17 cellular contexts compared by ENCODE assay signal in the genomic region with DNA sequence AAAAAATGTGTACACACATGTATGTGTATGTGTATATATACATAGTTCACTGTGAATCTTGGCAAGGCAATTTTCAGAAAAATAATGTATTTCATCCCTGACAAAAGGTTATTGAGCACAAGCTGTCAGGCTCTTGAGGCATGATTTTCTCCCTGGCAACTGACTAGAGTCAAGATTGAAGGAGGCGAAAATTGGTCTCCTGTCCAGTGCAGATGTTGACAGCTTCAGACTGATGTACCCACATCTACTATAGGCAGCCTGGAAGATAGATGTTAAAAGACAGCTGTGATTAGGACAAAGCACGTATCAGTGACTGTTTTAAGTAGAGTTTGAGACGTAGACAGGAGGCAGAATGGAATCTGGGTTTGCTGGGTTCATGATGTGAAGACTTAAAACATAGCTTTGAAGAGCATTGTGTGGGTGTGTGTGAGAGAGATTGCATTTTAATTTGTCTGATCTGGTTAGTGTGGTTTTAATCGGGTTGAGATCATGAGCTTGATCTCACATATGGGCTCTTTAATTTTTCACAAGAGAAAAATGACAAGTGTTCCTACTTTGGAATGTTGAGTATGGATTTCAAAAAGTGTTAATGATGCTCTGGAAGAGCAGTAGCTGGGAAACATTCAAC. TPM values are rescaled to one million over a fixed set of nuclear protein-coding genes. Genes with fewer than 3 reads are reported as not detected.
A peak's percentile ranks its signal among the peaks of the same experiment; 100 is the strongest.
DNase-seq lines count a peak whose midpoint lies in the region; ATAC-seq and TF ChIP-seq lines count a peak whose summit lies in the region.
"Had no signal": no experiment of that assay in that cellular context is flagged by ENCODE, and none has a peak within 500 bp of the region (broad histone marks: within the 10 kb centered on the region; RNA-seq: fewer than 3 reads in every experiment).

No MANE protein-coding gene starts in this region.

- peaks cover 43% of the 10 kb centered on the region for H3K4me1 Mint-ChIP-seq in Calu3 (ENCODE audit: low read depth, unreplicated experiment)
- peaks cover 31% of the 10 kb centered on the region for H3K4me1 Mint-ChIP-seq in activated T-helper 2 cell treated with anti-CD3 and anti-CD28 coated beads, Interferon-gamma antibody, Interleukin-2, Interleukin-4, amounts not matched to agents 10 μg/mL and 5 μg/mL and 100 μg/mL, durations not matched to agents 14 hours and 24 hours and 36 hours (ENCODE audit: low read depth)
- peaks cover 56% of the 10 kb centered on the region for H3K4me1 Mint-ChIP-seq in nephron progenitor cell

- H3K9me3 Mint-ChIP-seq in Calu3 (ENCODE audit: low read depth, unreplicated experiment) (no peaks in the 10 kb centered on the region), nephron progenitor cell (no peaks in the 10 kb centered on the region)
- H3K9me3 Mint-ChIP-seq in activated T-helper 2 cell treated with anti-CD3 and anti-CD28 coated beads, Interferon-gamma antibody, Interleukin-2, Interleukin-4, amounts not matched to agents 10 μg/mL and 5 μg/mL and 100 μg/mL, durations not matched to agents 14 hours and 24 hours and 36 hours, result no peaks in the 10 kb centered on the region
- H3K9me3 Mint-ChIP-seq: activated T-helper 1 cell treated with anti-CD3 and anti-CD28 coated beads, Interleukin-12 subunit alpha, Interleukin-12 subunit beta, Interleukin-2, Interleukin-4 antibody, amounts not matched to agents 30 ng/mL and 10 ng/mL and 1 ng/mL, durations not matched to agents 14 hours and 24 hours and 36 hours had no signal

- H3K4me3 Mint-ChIP-seq in Calu3 (ENCODE audit: low read depth, unreplicated experiment), result no peak overlapping the region
- H3K4me3 Mint-ChIP-seq in activated T-helper 2 cell treated with anti-CD3 and anti-CD28 coated beads, Interferon-gamma antibody, Interleukin-2, Interleukin-4, amounts not matched to agents 10 μg/mL and 5 μg/mL and 100 μg/mL, durations not matched to agents 14 hours and 24 hours and 36 hours (ENCODE audit: low read depth), result no peak overlapping the region
- no peak overlapping the region for H3K4me3 Mint-ChIP-seq in nephron progenitor cell
- H3K4me3 Mint-ChIP-seq: activated T-helper 1 cell treated with anti-CD3 and anti-CD28 coated beads, Interleukin-12 subunit alpha, Interleukin-12 subunit beta, Interleukin-2, Interleukin-4 antibody, amounts not matched to agents 30 ng/mL and 10 ng/mL and 1 ng/mL, durations not matched to agents 14 hours and 24 hours and 36 hours had no signal

- ATAC-seq in HG03432 (IDR thresholded peaks at IDR 0.05; ENCODE audit: unreplicated experiment), result no peak
- ATAC-seq: Panc1 had no signal

- peak; percentile 30 for DNase-seq in AG10803 (ENCODE audit: low read depth)
- no peak for DNase-seq in Calu3
- no peak for DNase-seq in activated T-helper 2 cell treated with anti-CD3 and anti-CD28 coated beads, Interferon-gamma antibody, Interleukin-2, Interleukin-4, amounts not matched to agents 10 μg/mL and 5 μg/mL and 100 μg/mL, durations not matched to agents 14 hours and 24 hours and 36 hours (ENCODE audit: low spot score)
- DNase-seq in nephron progenitor cell, result no peak
- DNase-seq in D341Med (ENCODE audit: low spot score), result no peak
- DNase-seq in sigmoid colon, result no peak
- DNase-seq: amygdala; cerebellar nuclear complex; kidney glomerular epithelial cell; NCI-H1105; NCI-H2107; NCI-H748 treated with DMSO at 0.1 percent for 48 hours; stimulated activated CD4-positive, alpha-beta T cell treated with anti-CD3 and anti-CD28 coated beads, Interleukin-2, amount 100 ng/mL, for 48 hours had no signal

- H3K27ac ChIP-seq in sigmoid colon, result no peak overlapping the region
- H3K27ac ChIP-seq: suprapubic skin had no signal

- 64 to 82% methylated on average over 4 of the region's 4 CpGs for WGBS in sigmoid colon, 2 donors

- no peak overlapping the region for H3K4me3 ChIP-seq in AG10803 (ENCODE audit: low read length)
- H3K4me3 ChIP-seq in sigmoid colon, result no peak overlapping the region
- H3K4me3 ChIP-seq: suprapubic skin had no signal

- H3K9me3 ChIP-seq in sigmoid colon, result no peaks in the 10 kb centered on the region
- H3K9me3 ChIP-seq: suprapubic skin had no signal

- CTCF ChIA-PET in Calu3 (lab: Charles Lee), result interaction anchor here (0.6 kb wide), 1 partner anchor 125 kb away, joined by 4 read pairs; no protein-coding TSS in a partner anchor

- peaks cover 0 to 75% (median 55%) of the 10 kb centered on the region in 4 donors for H3K4me1 ChIP-seq in sigmoid colon

- no peak for TF ChIP-seq POLR2A in sigmoid colon (IDR thresholded peaks at IDR 0.05)

- intact Hi-C loops in Calu3 (cut with micrococcal nuclease; ENCODE audit: unreplicated experiment) (no loop called here), sigmoid colon (cut with DNase I) (no loop called here)
- intact Hi-C loops in activated T-helper 2 cell treated with anti-CD3 and anti-CD28 coated beads, Interferon-gamma antibody, Interleukin-2, Interleukin-4, amounts not matched to agents 10 μg/mL and 5 μg/mL and 100 μg/mL, durations not matched to agents 14 hours and 24 hours and 36 hours (cut with micrococcal nuclease), result loop anchor here (5.0 kb wide), 3 partner anchors 55 to 470 kb away; no protein-coding TSS in a partner anchor

- TF ChIP-seq EP300 in sigmoid colon (IDR thresholded peaks at IDR 0.05), result no peak

- no peaks in the 10 kb centered on the region for H3K27me3 ChIP-seq in sigmoid colon
- H3K27me3 ChIP-seq: suprapubic skin had no signal

- TF ChIP-seq CTCF in AG10803 (conservative IDR thresholded peaks at IDR 0.05; ENCODE audit: low read length), result no peak
- no peak for TF ChIP-seq CTCF in Calu3 (IDR thresholded peaks at IDR 0.05; ENCODE audit: unreplicated experiment)
- TF ChIP-seq CTCF in nephron progenitor cell (IDR thresholded peaks at IDR 0.05), result no peak
- TF ChIP-seq CTCF in sigmoid colon (IDR thresholded peaks at IDR 0.05), result no peak

- no TSS peak for BruUV-seq in Calu3 (replicated peaks; lab: Mats Ljungman, UMichigan)

- H3K36me3 Mint-ChIP-seq in Calu3 (ENCODE audit: insufficient read depth, unreplicated experiment), result peaks cover 49% of the 10 kb centered on the region
- peaks cover 16% of the 10 kb centered on the region for H3K36me3 Mint-ChIP-seq in activated T-helper 2 cell treated with anti-CD3 and anti-CD28 coated beads, Interferon-gamma antibody, Interleukin-2, Interleukin-4, amounts not matched to agents 10 μg/mL and 5 μg/mL and 100 μg/mL, durations not matched to agents 14 hours and 24 hours and 36 hours (ENCODE audit: low read depth)
- peaks cover 26% of the 10 kb centered on the region for H3K36me3 Mint-ChIP-seq in nephron progenitor cell (ENCODE audit: low read depth)

- H3K27ac Mint-ChIP-seq in Calu3 (ENCODE audit: unreplicated experiment) (peak overlapping the region; percentile 14), nephron progenitor cell (peak overlapping the region; percentile 3)
- peak overlapping the region; percentile 5 for H3K27ac Mint-ChIP-seq in activated T-helper 2 cell treated with anti-CD3 and anti-CD28 coated beads, Interferon-gamma antibody, Interleukin-2, Interleukin-4, amounts not matched to agents 10 μg/mL and 5 μg/mL and 100 μg/mL, durations not matched to agents 14 hours and 24 hours and 36 hours
- H3K27ac Mint-ChIP-seq: activated T-helper 1 cell treated with anti-CD3 and anti-CD28 coated beads, Interleukin-12 subunit alpha, Interleukin-12 subunit beta, Interleukin-2, Interleukin-4 antibody, amounts not matched to agents 30 ng/mL and 10 ng/mL and 1 ng/mL, durations not matched to agents 14 hours and 24 hours and 36 hours had no signal

- H3K36me3 ChIP-seq in sigmoid colon, result no peaks in the 10 kb centered on the region
- H3K36me3 ChIP-seq: suprapubic skin had no signal

- H3K27me3 Mint-ChIP-seq in Calu3 (ENCODE audit: unreplicated experiment) (no peaks in the 10 kb centered on the region), nephron progenitor cell (ENCODE audit: low read depth, poor library complexity) (no peaks in the 10 kb centered on the region)
- H3K27me3 Mint-ChIP-seq in activated T-helper 2 cell treated with anti-CD3 and anti-CD28 coated beads, Interferon-gamma antibody, Interleukin-2, Interleukin-4, amounts not matched to agents 10 μg/mL and 5 μg/mL and 100 μg/mL, durations not matched to agents 14 hours and 24 hours and 36 hours (ENCODE audit: low read depth), result peaks cover 5% of the 10 kb centered on the region

RNA-seq across cellular contexts. Expression of a gene that starts 39.1 kb away (rescaled TPM):
- total RNA-seq in Calu3 (2022) (623 and 734 TPM in 2 replicates), sigmoid colon (100 to 1,000 TPM; 165 to 256 (median 194) TPM)
- total RNA-seq in activated T-helper 2 cell treated with anti-CD3 and anti-CD28 coated beads, Interferon-gamma antibody, Interleukin-2, Interleukin-4, amounts not matched to agents 10 μg/mL and 5 μg/mL and 100 μg/mL, durations not matched to agents 14 hours and 24 hours and 36 hours, result 272 and 298 TPM in 2 replicates
- polyA plus RNA-seq in sigmoid colon, result 100 to 1,000 TPM; 163 to 236 (median 171) TPM
